In the genomic region with DNA sequence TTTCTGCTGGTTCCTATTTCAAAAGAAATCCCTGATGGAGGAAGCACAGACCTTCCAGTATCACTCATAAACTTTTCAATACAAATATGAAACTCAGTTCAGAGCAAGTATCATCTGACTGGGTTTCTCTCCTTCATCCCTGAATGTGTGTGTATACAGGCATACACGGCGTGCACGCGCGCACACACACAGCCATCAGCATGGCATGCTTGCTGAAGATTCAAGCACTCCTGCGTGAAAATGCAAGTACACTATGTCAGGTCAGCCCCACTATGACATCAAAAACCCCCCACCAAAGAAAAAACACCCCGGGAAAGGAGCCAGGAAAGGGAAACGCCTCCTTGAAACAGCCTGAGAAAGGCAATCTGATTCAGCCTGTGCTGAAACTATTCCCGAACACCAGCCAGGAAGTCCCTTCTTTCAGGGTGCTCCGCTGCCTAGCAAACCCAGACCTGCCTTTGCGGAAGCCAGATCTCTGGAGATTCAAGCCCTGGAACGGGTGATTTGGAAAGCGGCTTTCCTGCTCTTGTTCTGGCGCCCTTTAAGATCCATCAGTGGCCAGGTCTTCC, we compare ENCODE assay signal across 8 cellular contexts. TPM values are rescaled to one million over a fixed set of nuclear protein-coding genes. Genes with fewer than 3 reads are reported as not detected.
DNase-seq lines count a peak whose midpoint lies in the region; ATAC-seq and TF ChIP-seq lines count a peak whose summit lies in the region.

No MANE protein-coding gene starts in this region.

- no peak for TF ChIP-seq EP300 in stomach (IDR thresholded peaks at IDR 0.05)

- no peaks in the 10 kb centered on the region for H3K9me3 ChIP-seq in stomach

- WGBS in stomach, 5 donors: 4 to 13% (median 8%) methylated on average over 14 of the region's 14 CpGs

- TF ChIP-seq POLR2A in stomach (IDR thresholded peaks at IDR 0.05): no peak

- CTCF ChIA-PET in BJ (lab: Yijun Ruan, JAX) (interaction anchor here (0.8 to 14.5 kb wide), 8 partner anchors 17 to 933 kb away, joined by 3 to 247 read pairs (median 6); no protein-coding TSS in a partner anchor), HEK293T (lab: Yijun Ruan, JAX) (interaction anchor here (1.4 kb wide), 1 partner anchor 75 kb away, joined by 12 read pairs; no protein-coding TSS in a partner anchor)

- H3K4me3 ChIP-seq in BJ (ENCODE audit: low read depth, low read length) (peak overlapping the region; percentile 33), KMS-11 (IDR thresholded peaks at IDR 0.05; ENCODE audit: insufficient read depth, low read depth, low read length) (no peak overlapping the region), kidney epithelial cell (ENCODE audit: low read depth, low read length) (peak overlapping the region; percentile 49), stomach (peak overlapping the region; percentile 36 to 48 (median 40))

- H3K4me1 ChIP-seq in KMS-11 (ENCODE audit: low read depth, poor library complexity, severe bottlenecking) (peaks cover 13% of the 10 kb centered on the region), stomach (peaks cover 10 to 37% (median 21%) of the 10 kb centered on the region in 4 donors)

- POLR2A ChIA-PET in BJ (lab: Charles Lee): no interaction called here
- POLR2A ChIA-PET in HEK293T (lab: Yijun Ruan, JAX): no interaction called here

- H4K20me1 ChIP-seq in KMS-11 (ENCODE audit: insufficient read depth): no peaks in the 10 kb centered on the region

- intact Hi-C loops in stomach (cut with DNase I; ENCODE audit: low total_unique reads): no loop called here

- TF ChIP-seq CTCF in BJ (IDR thresholded peaks at IDR 0.05; ENCODE audit: insufficient read depth, low read depth, low read length): no peak
- TF ChIP-seq CTCF in KMS-11 (conservative IDR thresholded peaks at IDR 0.05; ENCODE audit: low read depth, low read length): no peak
- TF ChIP-seq CTCF in kidney epithelial cell (IDR thresholded peaks at IDR 0.05; ENCODE audit: insufficient read depth, low read length, poor library complexity, severe bottlenecking): no peak
- TF ChIP-seq CTCF in stomach (IDR thresholded peaks at IDR 0.05): no peak
- TF ChIP-seq CTCF in GM10266 (IDR thresholded peaks at IDR 0.05; ENCODE audit: control insufficient read depth, insufficient read depth, low read depth, missing control alignments): no peak

- H3K9ac ChIP-seq in KMS-11: peak overlapping the region; percentile 43; the same call in 1 of the 2 replicates

- H3K79me2 ChIP-seq in KMS-11 (ENCODE audit: insufficient read depth, low read depth): no peaks in the 10 kb centered on the region

- no peak for DNase-seq in BJ (ENCODE audit: low read depth)
- peak; percentile 9 for DNase-seq in central memory CD4-positive, alpha-beta T cell
- no peak for DNase-seq in kidney epithelial cell (ENCODE audit: low read depth)
- peak; percentile 36 for DNase-seq in stomach
- DNase-seq in GM10266 (ENCODE audit: extremely low spot score): no peak
- no peak for DNase-seq in HEK293T (ENCODE audit: extremely low spot score)

- H3K36me3 ChIP-seq in BJ (ENCODE audit: control insufficient read depth, insufficient read depth, low read length): no peaks in the 10 kb centered on the region
- no peaks in the 10 kb centered on the region for H3K36me3 ChIP-seq in KMS-11 (ENCODE audit: insufficient read depth)
- H3K36me3 ChIP-seq in kidney epithelial cell (ENCODE audit: control insufficient read depth, insufficient read depth, low read length): no peaks in the 10 kb centered on the region
- H3K36me3 ChIP-seq in stomach: no peaks in the 10 kb centered on the region

- H3K27me3 ChIP-seq in BJ (ENCODE audit: control insufficient read depth, insufficient read depth, low read length) (no peaks in the 10 kb centered on the region), KMS-11 (ENCODE audit: insufficient read depth, low read depth) (no peaks in the 10 kb centered on the region), kidney epithelial cell (ENCODE audit: control insufficient read depth, insufficient read depth, low read length) (no peaks in the 10 kb centered on the region), stomach (no peaks in the 10 kb centered on the region)

- H3K27ac ChIP-seq in KMS-11 (peak overlapping the region; percentile 45), stomach (peak overlapping the region; percentile 42 to 82 (median 68))

- ATAC-seq in GM19023 (IDR thresholded peaks at IDR 0.05; ENCODE audit: unreplicated experiment): peak; percentile 7

- H2AFZ ChIP-seq in KMS-11 (ENCODE audit: low read depth): peak overlapping the region; percentile 85

- peak overlapping the region; percentile 96 for H3K4me2 ChIP-seq in KMS-11

TF ChIP-seq in HEK293T, 16 proteins besides CTCF, POLR2A, EP300 and RAD21:
- no peak for TF ChIP-seq NFRKB (IDR thresholded peaks at IDR 0.05)
- TF ChIP-seq FOXA1 (IDR thresholded peaks at IDR 0.05): no peak
- TF ChIP-seq TARDBP (IDR thresholded peaks at IDR 0.05): no peak
- no peak for TF ChIP-seq ARNT (IDR thresholded peaks at IDR 0.05)
- no peak for TF ChIP-seq HDGF (IDR thresholded peaks at IDR 0.05; ENCODE audit: borderline replicate concordance)
- no peak for TF ChIP-seq CTBP1 (IDR thresholded peaks at IDR 0.05; ENCODE audit: borderline replicate concordance)
- TF ChIP-seq LEF1 (IDR thresholded peaks at IDR 0.05; ENCODE audit: borderline replicate concordance): no peak
- TF ChIP-seq BHLHE40 (IDR thresholded peaks at IDR 0.05; ENCODE audit: borderline replicate concordance): no peak
- TF ChIP-seq FOXK2 (IDR thresholded peaks at IDR 0.05): no peak
- TF ChIP-seq ELF4 (IDR thresholded peaks at IDR 0.05): no peak
- no peak for TF ChIP-seq L3MBTL2 (conservative IDR thresholded peaks at IDR 0.05)
- TF ChIP-seq ZNF384 (IDR thresholded peaks at IDR 0.05): no peak

RNA-seq across cellular contexts. Expression of a gene that starts 0.8 kb away (rescaled TPM):
- polyA plus RNA-seq in BJ (2011; rRNA removed) (1.1 and 1.3 TPM in 2 replicates), stomach (1 to 10 TPM in 1 of 3 donors, under 1 TPM in 2; 0.50 to 1.6 (median 0.76) TPM)
- polyA minus RNA-seq in BJ (2011; rRNA and poly(A)+ RNA removed): 6.2 and 10.0 TPM in 2 replicates
- total RNA-seq in kidney epithelial cell (1.6 and 2.8 TPM in 2 replicates), stomach (10 to 100 TPM in 4 of 5 donors, 1 to 10 TPM in 1; 9.5 to 20.4 (median 19.4) TPM)

RNA-seq across cellular contexts. Expression of a gene that starts 19.1 kb away (rescaled TPM):
- polyA plus RNA-seq in BJ (2011; rRNA removed) (10.2 and 10.3 TPM in 2 replicates), stomach (10 to 100 TPM; 14.5 to 25.5 (median 21.2) TPM)
- polyA minus RNA-seq in BJ (2011; rRNA and poly(A)+ RNA removed): 5.2 and 5.4 TPM in 2 replicates
- total RNA-seq in kidney epithelial cell (14.7 TPM in 2 replicates), stomach (10 to 100 TPM in 3 of 5 donors, 1 to 10 TPM in 2; 1.2 to 29.7 (median 12.6) TPM)

Comparison
In these comparisons a context has a peak if more than half of its experiments do, and no peak if none do; other contexts are left out.
1. DNase-seq: peak in central memory CD4-positive, alpha-beta T cell (single experiment) and stomach (single experiment); none in BJ (single experiment), kidney epithelial cell (single experiment), GM10266 (single experiment) and HEK293T (single experiment).